In the genomic region with DNA sequence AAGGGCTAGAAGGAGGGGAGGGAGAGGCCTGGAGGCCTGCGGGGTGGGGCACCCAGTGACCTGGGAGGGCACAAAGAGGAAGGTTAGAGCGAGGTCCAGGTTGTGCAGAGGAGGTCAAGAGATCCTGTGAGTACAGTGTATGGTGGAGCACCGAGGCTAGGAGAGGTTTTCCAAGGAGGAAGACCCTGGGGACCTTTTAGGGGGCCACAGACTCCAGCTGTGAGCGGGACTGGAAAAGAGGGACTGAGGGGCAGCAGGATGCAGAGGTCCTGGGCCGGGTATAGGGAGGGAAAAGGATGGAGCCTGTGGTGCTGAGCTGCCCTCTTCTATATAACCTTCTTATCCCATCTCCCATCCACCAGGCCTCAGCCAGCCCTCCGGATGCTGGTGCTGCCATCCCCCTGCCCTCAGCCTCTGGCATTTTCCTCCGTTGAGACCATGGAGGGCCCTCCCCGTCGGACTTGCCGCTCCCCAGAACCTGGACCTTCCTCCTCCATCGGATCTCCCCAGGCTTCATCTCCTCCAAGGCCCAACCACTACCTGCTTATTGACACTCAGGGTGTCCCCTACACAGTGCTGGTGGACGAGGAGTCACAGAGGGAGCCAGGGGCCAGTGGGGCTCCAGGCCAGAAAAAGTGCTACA, we compare ENCODE assay signal across 1 cellular context.
TF ChIP-seq lines count a peak whose summit lies in the region.

No MANE protein-coding gene starts in this region.

TF ChIP-seq in HepG2, 621 proteins besides CTCF, POLR2A, EP300 and RAD21:
- TF ChIP-seq ZNF263 (CRISPR knock-in tag; IDR thresholded peaks at IDR 0.05) (peak; percentile 49; the same call in 1 of the 2 replicates), ZNF317 (CRISPR knock-in tag; IDR thresholded peaks at IDR 0.05) (0 out of 2 replicates have a peak, but pooled peaks have one; percentile 31), NR1H2 (CRISPR knock-in tag; IDR thresholded peaks at IDR 0.05; ENCODE audit: borderline replicate concordance, low read depth) (no peak), NFKB2 (CRISPR knock-in tag; IDR thresholded peaks at IDR 0.05; ENCODE audit: borderline replicate concordance) (peak; percentile 46; the same call in 1 of the 2 replicates), SAP130 (CRISPR knock-in tag; IDR thresholded peaks at IDR 0.05; ENCODE audit: low read depth) (peak; percentile 12; the same call in 1 of the 2 replicates), AKAP8 (CRISPR knock-in tag; IDR thresholded peaks at IDR 0.05) (0 out of 2 replicates have a peak, but pooled peaks have one; percentile 20)
- TF ChIP-seq, protein P1, sequence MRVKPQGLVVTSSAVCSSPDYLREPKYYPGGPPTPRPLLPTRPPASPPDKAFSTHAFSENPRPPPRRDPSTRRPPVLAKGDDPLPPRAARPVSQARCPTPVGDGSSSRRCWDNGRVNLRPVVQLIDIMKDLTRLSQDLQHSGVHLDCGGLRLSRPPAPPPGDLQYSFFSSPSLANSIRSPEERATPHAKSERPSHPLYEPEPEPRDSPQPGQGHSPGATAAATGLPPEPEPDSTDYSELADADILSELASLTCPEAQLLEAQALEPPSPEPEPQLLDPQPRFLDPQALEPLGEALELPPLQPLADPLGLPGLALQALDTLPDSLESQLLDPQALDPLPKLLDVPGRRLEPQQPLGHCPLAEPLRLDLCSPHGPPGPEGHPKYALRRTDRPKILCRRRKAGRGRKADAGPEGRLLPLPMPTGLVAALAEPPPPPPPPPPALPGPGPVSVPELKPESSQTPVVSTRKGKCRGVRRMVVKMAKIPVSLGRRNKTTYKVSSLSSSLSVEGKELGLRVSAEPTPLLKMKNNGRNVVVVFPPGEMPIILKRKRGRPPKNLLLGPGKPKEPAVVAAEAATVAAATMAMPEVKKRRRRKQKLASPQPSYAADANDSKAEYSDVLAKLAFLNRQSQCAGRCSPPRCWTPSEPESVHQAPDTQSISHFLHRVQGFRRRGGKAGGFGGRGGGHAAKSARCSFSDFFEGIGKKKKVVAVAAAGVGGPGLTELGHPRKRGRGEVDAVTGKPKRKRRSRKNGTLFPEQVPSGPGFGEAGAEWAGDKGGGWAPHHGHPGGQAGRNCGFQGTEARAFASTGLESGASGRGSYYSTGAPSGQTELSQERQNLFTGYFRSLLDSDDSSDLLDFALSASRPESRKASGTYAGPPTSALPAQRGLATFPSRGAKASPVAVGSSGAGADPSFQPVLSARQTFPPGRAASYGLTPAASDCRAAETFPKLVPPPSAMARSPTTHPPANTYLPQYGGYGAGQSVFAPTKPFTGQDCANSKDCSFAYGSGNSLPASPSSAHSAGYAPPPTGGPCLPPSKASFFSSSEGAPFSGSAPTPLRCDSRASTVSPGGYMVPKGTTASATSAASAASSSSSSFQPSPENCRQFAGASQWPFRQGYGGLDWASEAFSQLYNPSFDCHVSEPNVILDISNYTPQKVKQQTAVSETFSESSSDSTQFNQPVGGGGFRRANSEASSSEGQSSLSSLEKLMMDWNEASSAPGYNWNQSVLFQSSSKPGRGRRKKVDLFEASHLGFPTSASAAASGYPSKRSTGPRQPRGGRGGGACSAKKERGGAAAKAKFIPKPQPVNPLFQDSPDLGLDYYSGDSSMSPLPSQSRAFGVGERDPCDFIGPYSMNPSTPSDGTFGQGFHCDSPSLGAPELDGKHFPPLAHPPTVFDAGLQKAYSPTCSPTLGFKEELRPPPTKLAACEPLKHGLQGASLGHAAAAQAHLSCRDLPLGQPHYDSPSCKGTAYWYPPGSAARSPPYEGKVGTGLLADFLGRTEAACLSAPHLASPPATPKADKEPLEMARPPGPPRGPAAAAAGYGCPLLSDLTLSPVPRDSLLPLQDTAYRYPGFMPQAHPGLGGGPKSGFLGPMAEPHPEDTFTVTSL (CRISPR knock-in tag; IDR thresholded peaks at IDR 0.05; ENCODE audit: borderline replicate concordance): no peak
